ENCODE assay signal across 8 cellular contexts in the genomic region with DNA sequence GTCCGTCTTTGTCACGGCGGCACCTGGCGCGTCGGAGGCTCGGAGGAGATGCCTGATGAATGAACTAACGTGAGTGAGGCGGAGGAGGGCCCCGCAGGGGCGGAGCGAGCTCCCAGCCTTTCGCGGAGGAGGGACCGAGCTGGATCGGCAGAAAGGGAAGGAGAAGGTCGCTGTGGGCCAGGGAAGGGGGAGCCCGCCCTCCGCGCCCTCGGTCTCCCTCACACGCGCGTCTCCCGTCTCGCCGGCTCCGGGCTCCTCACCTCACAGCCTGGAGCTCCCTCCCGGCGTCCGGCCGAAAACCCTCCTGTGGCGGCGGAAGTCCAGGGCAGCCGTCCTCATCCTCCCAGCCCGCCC. TPM values are rescaled to one million over a fixed set of nuclear protein-coding genes. Genes with fewer than 3 reads are reported as not detected.
DNase-seq lines count a peak whose midpoint lies in the region; ATAC-seq and TF ChIP-seq lines count a peak whose summit lies in the region.

No MANE protein-coding gene starts in this region.

- H3K27me3 Mint-ChIP-seq in activated naive CD4-positive, alpha-beta T cell treated with anti-CD3 and anti-CD28 coated beads for 36 hours (ENCODE audit: low read depth): no peaks in the 10 kb centered on the region

- no peaks in the 10 kb centered on the region for H3K9me3 ChIP-seq in SJSA1 (replicated peaks)
- no peaks in the 10 kb centered on the region for H3K9me3 ChIP-seq in gastroesophageal sphincter
- no peaks in the 10 kb centered on the region for H3K9me3 ChIP-seq in thyroid gland

- peak overlapping the region; percentile 86 for H3K4me3 Mint-ChIP-seq in activated naive CD4-positive, alpha-beta T cell treated with anti-CD3 and anti-CD28 coated beads for 36 hours

- H3K36me3 ChIP-seq in SJSA1 (peaks cover 65% of the 10 kb centered on the region), gastroesophageal sphincter (peaks cover 0 to 39% of the 10 kb centered on the region in 2 donors), thyroid gland (peaks cover 10 to 15% of the 10 kb centered on the region in 2 donors)

- H3K4me1 ChIP-seq in SJSA1 (replicated peaks) (peaks cover 19% of the 10 kb centered on the region), gastroesophageal sphincter (peaks cover 0 to 54% (median 8%) of the 10 kb centered on the region in 3 donors), thyroid gland (peaks cover 14 to 29% of the 10 kb centered on the region in 2 donors)

- H3K27me3 ChIP-seq in SJSA1 (replicated peaks) (no peaks in the 10 kb centered on the region), gastroesophageal sphincter (no peaks in the 10 kb centered on the region), thyroid gland (no peaks in the 10 kb centered on the region)

- intact Hi-C loops in activated naive CD4-positive, alpha-beta T cell treated with anti-CD3 and anti-CD28 coated beads for 36 hours (cut with micrococcal nuclease): loop anchor here (1.0 to 5.0 kb wide), 6 partner anchors 8 to 400 kb away; a partner anchor contains a TSS
- intact Hi-C loops in thyroid gland (cut with DNase I): loop anchor here (10.0 kb wide), 1 partner anchor 126 kb away; no protein-coding TSS in a partner anchor

- H3K36me3 Mint-ChIP-seq in activated naive CD4-positive, alpha-beta T cell treated with anti-CD3 and anti-CD28 coated beads for 36 hours (ENCODE audit: low read depth): peaks cover 21% of the 10 kb centered on the region

- in situ Hi-C loops in KBM-7 (cut with MboI; ENCODE audit: low pct_unique_long_range_greater_than_20kb, low sequenced_read_pairs): no loop called here

- H3K27ac ChIP-seq in SJSA1 (peak overlapping the region; percentile 78), gastroesophageal sphincter (peak overlapping the region; percentile 78 to 96 (median 94)), thyroid gland (peak overlapping the region; percentile 87 to 93 (median 92))

- ATAC-seq in GM21786 (IDR thresholded peaks at IDR 0.05; ENCODE audit: unreplicated experiment): peak; percentile 52
- peak; percentile 72 for ATAC-seq in gastroesophageal sphincter

- TF ChIP-seq POLR2A in gastroesophageal sphincter (IDR thresholded peaks at IDR 0.05) (peak; percentile 20 to 53), thyroid gland (IDR thresholded peaks at IDR 0.05) (peak in 1 of 2 donors; percentile 84)

- DNase-seq in Daoy (ENCODE audit: low read depth): peak; percentile 74
- peak; percentile 86 for DNase-seq in KBM-7
- peak; percentile 72 to 77 for DNase-seq in SJSA1 (ENCODE audit: low read depth in 1 of 2, low spot score in 2 of 2)
- DNase-seq in activated naive CD4-positive, alpha-beta T cell treated with anti-CD3 and anti-CD28 coated beads for 36 hours: peak; percentile 80
- DNase-seq in occipital lobe (lab: John Stamatoyannopoulos, UW): peak; percentile 66
- DNase-seq in thyroid gland: peak; percentile 83 to 84

- peak overlapping the region; percentile 97 for H3K4me3 ChIP-seq in SJSA1
- peak overlapping the region; percentile 84 to 97 for H3K4me3 ChIP-seq in gastroesophageal sphincter
- H3K4me3 ChIP-seq in thyroid gland (replicated peaks in 1 of 3): peak overlapping the region; percentile 54 to 95 (median 89)

- peak overlapping the region; percentile 75 for H3K27ac Mint-ChIP-seq in activated naive CD4-positive, alpha-beta T cell treated with anti-CD3 and anti-CD28 coated beads for 36 hours

- peaks cover 33% of the 10 kb centered on the region for H3K4me1 Mint-ChIP-seq in activated naive CD4-positive, alpha-beta T cell treated with anti-CD3 and anti-CD28 coated beads for 36 hours (ENCODE audit: low read depth)

- TF ChIP-seq CTCF in gastroesophageal sphincter (IDR thresholded peaks at IDR 0.05): no peak
- no peak for TF ChIP-seq CTCF in thyroid gland (IDR thresholded peaks at IDR 0.05)

- TF ChIP-seq EP300 in gastroesophageal sphincter (IDR thresholded peaks at IDR 0.05): no peak

- CTCF ChIA-PET in activated naive CD4-positive, alpha-beta T cell treated with anti-CD3 and anti-CD28 coated beads for 36 hours (lab: Charles Lee): interaction anchor here (1.2 kb wide), 1 partner anchor 42 kb away, joined by 3 read pairs; no protein-coding TSS in a partner anchor

- H3K9me3 Mint-ChIP-seq in activated naive CD4-positive, alpha-beta T cell treated with anti-CD3 and anti-CD28 coated beads for 36 hours: no peaks in the 10 kb centered on the region

- no CpG with 5 or more reads among the region's 36 CpGs for WGBS in gastroesophageal sphincter (ENCODE audit: low coverage in 1 of 2), 2 donors
- 1% methylated on average over 15 of the region's 36 CpGs; no CpG with 5 or more reads in 1 of the 2 donors for WGBS in thyroid gland, 2 donors

RNA-seq across cellular contexts. Expression of a gene that starts 0.5 kb away (rescaled TPM):
- 22.1 and 36.4 TPM in 2 replicates for total RNA-seq in Daoy (2014; rRNA removed; shearing (Covaris generic))
- total RNA-seq in SJSA1 (2014; rRNA removed; shearing (Covaris generic)): 23.8 and 44.0 TPM in 2 replicates
- total RNA-seq in activated naive CD4-positive, alpha-beta T cell treated with anti-CD3 and anti-CD28 coated beads for 36 hours: 10 to 100 TPM in 1 of 2 experiments, 1 to 10 TPM in 1; 9.8 to 10.6 TPM
- total RNA-seq in gastroesophageal sphincter (10 to 100 TPM; 27.2 to 44.8 (median 40.6) TPM), occipital lobe (18.6 TPM), thyroid gland (10 to 100 TPM; 34.0 to 78.6 (median 51.9) TPM)

Comparison
In these comparisons a context has a peak if more than half of its experiments do, and no peak if none do; other contexts are left out.
1. Peak in every context shown above with its lines: DNase-seq, ATAC-seq, H3K4me3 ChIP-seq and H3K27ac ChIP-seq.